12 cellular contexts compared by ENCODE assay signal in genomic region chr3:57559526-57559925, GRCh38. TPM values are rescaled to one million over a fixed set of nuclear protein-coding genes. Genes with fewer than 3 reads are reported as not detected.
DNase-seq lines count a peak whose midpoint lies in the region; ATAC-seq and TF ChIP-seq lines count a peak whose summit lies in the region.
"Had no signal": no experiment of that assay in that cellular context is flagged by ENCODE, and none has a peak within 500 bp of the region (broad histone marks: within the 10 kb centered on the region; RNA-seq: fewer than 3 reads in every experiment).

No MANE protein-coding gene starts in this region.

- peaks cover 36% of the 10 kb centered on the region for H3K36me3 Mint-ChIP-seq in activated T-helper 1 cell treated with anti-CD3 and anti-CD28 coated beads, Interleukin-12 subunit alpha, Interleukin-12 subunit beta, Interleukin-2, Interleukin-4 antibody, amounts not matched to agents 30 ng/mL and 10 ng/mL and 1 ng/mL, durations not matched to agents 14 hours and 24 hours and 36 hours (ENCODE audit: low read depth)

- no peak for TF ChIP-seq CTCF in fibroblast of villous mesenchyme (IDR thresholded peaks at IDR 0.05; ENCODE audit: insufficient read depth, low read depth, low read length)

- ATAC-seq in HG02973 (IDR thresholded peaks at IDR 0.05; ENCODE audit: unreplicated experiment), result no peak

- no peaks in the 10 kb centered on the region for H3K27me3 ChIP-seq in effector memory CD4-positive, alpha-beta T cell (replicated peaks; ENCODE audit: control insufficient read depth, insufficient read depth, low read length, poor library complexity, severe bottlenecking)

- H3K4me3 ChIP-seq in fibroblast of villous mesenchyme (ENCODE audit: low read depth, low read length), result no peak overlapping the region
- H3K4me3 ChIP-seq in effector memory CD4-positive, alpha-beta T cell (ENCODE audit: insufficient read depth, low read depth, low read length, poor library complexity, severe bottlenecking), result no peak overlapping the region

- H3K4me1 Mint-ChIP-seq in activated T-helper 1 cell treated with anti-CD3 and anti-CD28 coated beads, Interleukin-12 subunit alpha, Interleukin-12 subunit beta, Interleukin-2, Interleukin-4 antibody, amounts not matched to agents 30 ng/mL and 10 ng/mL and 1 ng/mL, durations not matched to agents 14 hours and 24 hours and 36 hours (ENCODE audit: low read depth), result peaks cover 55% of the 10 kb centered on the region

- H3K27me3 Mint-ChIP-seq in activated T-helper 1 cell treated with anti-CD3 and anti-CD28 coated beads, Interleukin-12 subunit alpha, Interleukin-12 subunit beta, Interleukin-2, Interleukin-4 antibody, amounts not matched to agents 30 ng/mL and 10 ng/mL and 1 ng/mL, durations not matched to agents 14 hours and 24 hours and 36 hours (ENCODE audit: insufficient read depth), result no peaks in the 10 kb centered on the region

- peaks cover 25% of the 10 kb centered on the region for H3K4me1 ChIP-seq in effector memory CD4-positive, alpha-beta T cell (ENCODE audit: control insufficient read depth, insufficient read depth, low read length, poor library complexity, severe bottlenecking)

- intact Hi-C loops in activated T-helper 1 cell treated with anti-CD3 and anti-CD28 coated beads, Interleukin-12 subunit alpha, Interleukin-12 subunit beta, Interleukin-2, Interleukin-4 antibody, amounts not matched to agents 30 ng/mL and 10 ng/mL and 1 ng/mL, durations not matched to agents 14 hours and 24 hours and 36 hours (cut with micrococcal nuclease), result loop anchor here (10.0 kb wide), 1 partner anchor 875 kb away; the partner anchor contains the start of gene TASOR

- DNase-seq in AG08396 (ENCODE audit: low spot score) (peak; percentile 21), EL (peak; percentile 63), fibroblast of villous mesenchyme (ENCODE audit: low read depth) (peak; percentile 29), pons (ENCODE audit: low spot score) (no peak), NCI-H2107 (lab: John Stamatoyannopoulos, UW) (no peak)
- DNase-seq in activated T-helper 1 cell treated with anti-CD3 and anti-CD28 coated beads, Interleukin-12 subunit alpha, Interleukin-12 subunit beta, Interleukin-2, Interleukin-4 antibody, amounts not matched to agents 30 ng/mL and 10 ng/mL and 1 ng/mL, durations not matched to agents 14 hours and 24 hours and 36 hours (ENCODE audit: low spot score), result no peak
- DNase-seq in effector memory CD4-positive, alpha-beta T cell, result no peak
- DNase-seq: amniotic stem cell, NCI-H2029, RPMI8226, WERI-Rb-1 had no signal

- no peaks in the 10 kb centered on the region for H3K9me3 ChIP-seq in effector memory CD4-positive, alpha-beta T cell (ENCODE audit: control insufficient read depth, low read length)

- no peaks in the 10 kb centered on the region for H3K9me3 Mint-ChIP-seq in activated T-helper 1 cell treated with anti-CD3 and anti-CD28 coated beads, Interleukin-12 subunit alpha, Interleukin-12 subunit beta, Interleukin-2, Interleukin-4 antibody, amounts not matched to agents 30 ng/mL and 10 ng/mL and 1 ng/mL, durations not matched to agents 14 hours and 24 hours and 36 hours

- H3K27ac Mint-ChIP-seq in activated T-helper 1 cell treated with anti-CD3 and anti-CD28 coated beads, Interleukin-12 subunit alpha, Interleukin-12 subunit beta, Interleukin-2, Interleukin-4 antibody, amounts not matched to agents 30 ng/mL and 10 ng/mL and 1 ng/mL, durations not matched to agents 14 hours and 24 hours and 36 hours, result no peak overlapping the region

- peaks cover 11% of the 10 kb centered on the region for H3K36me3 ChIP-seq in effector memory CD4-positive, alpha-beta T cell (ENCODE audit: control insufficient read depth, insufficient read depth, low read length)

- no peak overlapping the region for H3K27ac ChIP-seq in effector memory CD4-positive, alpha-beta T cell (ENCODE audit: insufficient read depth, low read length, poor library complexity, severe bottlenecking)
- H3K27ac ChIP-seq: WERI-Rb-1 had no signal

- peak overlapping the region; percentile 67 for H3K4me3 Mint-ChIP-seq in activated T-helper 1 cell treated with anti-CD3 and anti-CD28 coated beads, Interleukin-12 subunit alpha, Interleukin-12 subunit beta, Interleukin-2, Interleukin-4 antibody, amounts not matched to agents 30 ng/mL and 10 ng/mL and 1 ng/mL, durations not matched to agents 14 hours and 24 hours and 36 hours

RNA-seq across cellular contexts. Expression of gene PDE12, which starts 3.5 kb away (rescaled TPM):
- 34.7 and 34.9 TPM in 2 replicates for total RNA-seq in activated T-helper 1 cell treated with anti-CD3 and anti-CD28 coated beads, Interleukin-12 subunit alpha, Interleukin-12 subunit beta, Interleukin-2, Interleukin-4 antibody, amounts not matched to agents 30 ng/mL and 10 ng/mL and 1 ng/mL, durations not matched to agents 14 hours and 24 hours and 36 hours
- total RNA-seq in fibroblast of villous mesenchyme, result 19.0 and 25.0 TPM in 2 replicates

RNA-seq across cellular contexts. Expression of gene DNAH12, which starts 15.4 kb away (rescaled TPM):
- total RNA-seq in activated T-helper 1 cell treated with anti-CD3 and anti-CD28 coated beads, Interleukin-12 subunit alpha, Interleukin-12 subunit beta, Interleukin-2, Interleukin-4 antibody, amounts not matched to agents 30 ng/mL and 10 ng/mL and 1 ng/mL, durations not matched to agents 14 hours and 24 hours and 36 hours, result 0.17 TPM in 1 of 2 replicates, not detected in the other
- total RNA-seq in fibroblast of villous mesenchyme, result under 0.01 TPM in 2 replicates

RNA-seq across cellular contexts. Expression of gene ARF4, which starts 37.6 kb away (rescaled TPM):
- 93.2 and 97.0 TPM in 2 replicates for total RNA-seq in activated T-helper 1 cell treated with anti-CD3 and anti-CD28 coated beads, Interleukin-12 subunit alpha, Interleukin-12 subunit beta, Interleukin-2, Interleukin-4 antibody, amounts not matched to agents 30 ng/mL and 10 ng/mL and 1 ng/mL, durations not matched to agents 14 hours and 24 hours and 36 hours
- total RNA-seq in fibroblast of villous mesenchyme, result 365 and 531 TPM in 2 replicates

Comparison
In these comparisons a context has a peak if more than half of its experiments do, and no peak if none do; other contexts are left out.
1. DNase-seq: peak in AG08396 (single experiment), EL (single experiment) and fibroblast of villous mesenchyme (single experiment); none in activated T-helper 1 cell treated with anti-CD3 and anti-CD28 coated beads, Interleukin-12 subunit alpha, Interleukin-12 subunit beta, Interleukin-2, Interleukin-4 antibody, amounts not matched to agents 30 ng/mL and 10 ng/mL and 1 ng/mL, durations not matched to agents 14 hours and 24 hours and 36 hours (single experiment), pons (single experiment), NCI-H2107 (single experiment) and effector memory CD4-positive, alpha-beta T cell (0 of 3).